In the genomic region with DNA sequence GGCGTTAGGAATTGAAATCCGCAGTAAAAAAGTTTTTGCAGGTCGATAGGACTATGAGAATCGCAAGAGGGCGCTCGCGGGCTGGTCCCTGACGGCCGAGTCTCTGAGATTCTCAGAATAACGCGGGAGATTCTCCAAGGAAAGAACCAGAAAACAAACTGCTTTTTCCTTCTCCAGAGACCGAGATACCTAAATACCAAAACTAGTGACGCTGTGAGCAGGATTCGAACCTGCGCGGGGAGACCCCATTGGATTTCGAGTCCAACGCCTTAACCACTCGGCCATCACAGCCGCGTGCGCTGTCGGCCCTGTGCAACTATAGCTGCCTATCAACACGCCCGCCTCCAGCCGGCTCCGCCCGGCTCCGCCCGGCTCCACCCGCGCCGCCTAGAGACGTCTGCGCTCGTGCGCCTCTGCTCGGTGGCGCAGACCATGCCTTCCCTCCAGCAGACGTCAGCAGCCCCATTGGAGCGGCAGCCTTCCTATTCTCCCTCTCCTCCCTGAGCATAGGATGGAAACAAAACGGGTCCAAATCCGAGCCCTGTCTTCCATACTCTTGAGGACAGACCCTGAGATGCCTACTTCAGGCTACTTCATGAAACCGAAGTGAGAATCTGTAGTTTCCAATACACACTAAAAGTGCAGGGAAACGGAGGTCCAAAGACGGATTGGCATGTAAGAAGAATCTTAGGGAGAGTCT, we compare ENCODE assay signal across 1 cellular context.
TF ChIP-seq lines count a peak whose summit lies in the region.

No MANE protein-coding gene starts in this region.

TF ChIP-seq in SK-N-SH, 30 proteins besides CTCF, POLR2A, EP300 and RAD21:
- TF ChIP-seq, protein P1, sequence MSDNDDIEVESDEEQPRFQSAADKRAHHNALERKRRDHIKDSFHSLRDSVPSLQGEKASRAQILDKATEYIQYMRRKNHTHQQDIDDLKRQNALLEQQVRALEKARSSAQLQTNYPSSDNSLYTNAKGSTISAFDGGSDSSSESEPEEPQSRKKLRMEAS (IDR thresholded peaks at IDR 0.05; ENCODE audit: low read depth): peak; percentile 69
- peak; percentile 48 for TF ChIP-seq FOSL2 (IDR thresholded peaks at IDR 0.05; ENCODE audit: borderline replicate concordance, low read depth)
- peak; percentile 87 for TF ChIP-seq CHD2 (IDR thresholded peaks at IDR 0.05; ENCODE audit: low read length, partially characterized antibody)
- TF ChIP-seq POLR2AphosphoS5 (IDR thresholded peaks at IDR 0.05; ENCODE audit: low read depth, low read length): peak; percentile 42; the same call in 1 of the 2 replicates
- TF ChIP-seq RFX5 (IDR thresholded peaks at IDR 0.05; ENCODE audit: low read length): no peak
- no peak for TF ChIP-seq FOXM1 (IDR thresholded peaks at IDR 0.05; ENCODE audit: low read depth)
- no peak; the same call in 1 of the 2 replicates for TF ChIP-seq ELF1 (IDR thresholded peaks at IDR 0.05)
- TF ChIP-seq TAF1 (IDR thresholded peaks at IDR 0.05; ENCODE audit: borderline replicate concordance, low read depth, low read length): peak; percentile 24; the same call in 1 of the 2 replicates
- no peak for TF ChIP-seq EZH2phosphoT487 (IDR thresholded peaks at IDR 0.05; ENCODE audit: borderline replicate concordance, low read depth)
- TF ChIP-seq, protein P2, sequence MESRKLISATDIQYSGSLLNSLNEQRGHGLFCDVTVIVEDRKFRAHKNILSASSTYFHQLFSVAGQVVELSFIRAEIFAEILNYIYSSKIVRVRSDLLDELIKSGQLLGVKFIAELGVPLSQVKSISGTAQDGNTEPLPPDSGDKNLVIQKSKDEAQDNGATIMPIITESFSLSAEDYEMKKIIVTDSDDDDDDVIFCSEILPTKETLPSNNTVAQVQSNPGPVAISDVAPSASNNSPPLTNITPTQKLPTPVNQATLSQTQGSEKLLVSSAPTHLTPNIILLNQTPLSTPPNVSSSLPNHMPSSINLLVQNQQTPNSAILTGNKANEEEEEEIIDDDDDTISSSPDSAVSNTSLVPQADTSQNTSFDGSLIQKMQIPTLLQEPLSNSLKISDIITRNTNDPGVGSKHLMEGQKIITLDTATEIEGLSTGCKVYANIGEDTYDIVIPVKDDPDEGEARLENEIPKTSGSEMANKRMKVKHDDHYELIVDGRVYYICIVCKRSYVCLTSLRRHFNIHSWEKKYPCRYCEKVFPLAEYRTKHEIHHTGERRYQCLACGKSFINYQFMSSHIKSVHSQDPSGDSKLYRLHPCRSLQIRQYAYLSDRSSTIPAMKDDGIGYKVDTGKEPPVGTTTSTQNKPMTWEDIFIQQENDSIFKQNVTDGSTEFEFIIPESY (IDR thresholded peaks at IDR 0.05; ENCODE audit: borderline replicate concordance, low read depth): no peak; the same call in 1 of the 2 replicates
- TF ChIP-seq NFIC (IDR thresholded peaks at IDR 0.05; ENCODE audit: borderline replicate concordance): no peak; the same call in 1 of the 2 replicates
- TF ChIP-seq TCF12 (IDR thresholded peaks at IDR 0.05): no peak
- TF ChIP-seq SMC3 (IDR thresholded peaks at IDR 0.05; ENCODE audit: low read depth, low read length): peak; percentile 72
- peak; percentile 42; the same call in 1 of the 2 replicates for TF ChIP-seq RCOR1 (IDR thresholded peaks at IDR 0.05; ENCODE audit: low read length)
- peak; percentile 99 for TF ChIP-seq MXI1 (IDR thresholded peaks at IDR 0.05; ENCODE audit: low read depth, low read length)
- no peak for TF ChIP-seq JUND (IDR thresholded peaks at IDR 0.05)
- TF ChIP-seq, protein P3, sequence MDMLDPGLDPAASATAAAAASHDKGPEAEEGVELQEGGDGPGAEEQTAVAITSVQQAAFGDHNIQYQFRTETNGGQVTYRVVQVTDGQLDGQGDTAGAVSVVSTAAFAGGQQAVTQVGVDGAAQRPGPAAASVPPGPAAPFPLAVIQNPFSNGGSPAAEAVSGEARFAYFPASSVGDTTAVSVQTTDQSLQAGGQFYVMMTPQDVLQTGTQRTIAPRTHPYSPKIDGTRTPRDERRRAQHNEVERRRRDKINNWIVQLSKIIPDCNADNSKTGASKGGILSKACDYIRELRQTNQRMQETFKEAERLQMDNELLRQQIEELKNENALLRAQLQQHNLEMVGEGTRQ (IDR thresholded peaks at IDR 0.05; ENCODE audit: borderline replicate concordance, low read depth, low read length): no peak
- TF ChIP-seq GATA2 (CRISPR knock-in tag; IDR thresholded peaks at IDR 0.05): no peak
- TF ChIP-seq SIN3A (IDR thresholded peaks at IDR 0.05; ENCODE audit: borderline replicate concordance, low read depth, low read length): peak; percentile 75; the same call in 1 of the 2 replicates
- TF ChIP-seq NRF1 (IDR thresholded peaks at IDR 0.05; ENCODE audit: low read depth, low read length): peak; percentile 61
- TF ChIP-seq YY1 (IDR thresholded peaks at IDR 0.05; ENCODE audit: low read depth): peak; percentile 9; the same call in 1 of the 2 replicates
- peak; percentile 92 for TF ChIP-seq TEAD4 (IDR thresholded peaks at IDR 0.05; ENCODE audit: borderline replicate concordance, insufficient read depth)
- TF ChIP-seq, protein P4, sequence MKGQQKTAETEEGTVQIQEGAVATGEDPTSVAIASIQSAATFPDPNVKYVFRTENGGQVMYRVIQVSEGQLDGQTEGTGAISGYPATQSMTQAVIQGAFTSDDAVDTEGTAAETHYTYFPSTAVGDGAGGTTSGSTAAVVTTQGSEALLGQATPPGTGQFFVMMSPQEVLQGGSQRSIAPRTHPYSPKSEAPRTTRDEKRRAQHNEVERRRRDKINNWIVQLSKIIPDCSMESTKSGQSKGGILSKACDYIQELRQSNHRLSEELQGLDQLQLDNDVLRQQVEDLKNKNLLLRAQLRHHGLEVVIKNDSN (IDR thresholded peaks at IDR 0.05; ENCODE audit: borderline replicate concordance, low read depth): 0 out of 2 replicates have a peak, but pooled peaks have one; percentile 4
